In genomic region chr5:68628082-68628796, GRCh38 we compare ENCODE assay signal across 1 cellular context.
A peak's percentile ranks its signal among the peaks of the same experiment; 100 is the strongest.
TF ChIP-seq lines count a peak whose summit lies in the region.

No MANE protein-coding gene starts in this region.

TF ChIP-seq in K562, 482 proteins besides CTCF, POLR2A, EP300 and RAD21 (continued from another document and continues in another):
- TF ChIP-seq, protein P1, sequence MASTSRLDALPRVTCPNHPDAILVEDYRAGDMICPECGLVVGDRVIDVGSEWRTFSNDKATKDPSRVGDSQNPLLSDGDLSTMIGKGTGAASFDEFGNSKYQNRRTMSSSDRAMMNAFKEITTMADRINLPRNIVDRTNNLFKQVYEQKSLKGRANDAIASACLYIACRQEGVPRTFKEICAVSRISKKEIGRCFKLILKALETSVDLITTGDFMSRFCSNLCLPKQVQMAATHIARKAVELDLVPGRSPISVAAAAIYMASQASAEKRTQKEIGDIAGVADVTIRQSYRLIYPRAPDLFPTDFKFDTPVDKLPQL (IDR thresholded peaks at IDR 0.05; ENCODE audit: extremely low read depth, insufficient read length), result no peak
- no peak for TF ChIP-seq TOE1 (IDR thresholded peaks at IDR 0.05; ENCODE audit: borderline replicate concordance)
- no peak for TF ChIP-seq TOE1 (CRISPR knock-in tag; IDR thresholded peaks at IDR 0.05; ENCODE audit: borderline replicate concordance, low read depth)
- peak; percentile 90 for TF ChIP-seq PYGO2 (tag; IDR thresholded peaks at IDR 0.05)
- TF ChIP-seq, protein P2, sequence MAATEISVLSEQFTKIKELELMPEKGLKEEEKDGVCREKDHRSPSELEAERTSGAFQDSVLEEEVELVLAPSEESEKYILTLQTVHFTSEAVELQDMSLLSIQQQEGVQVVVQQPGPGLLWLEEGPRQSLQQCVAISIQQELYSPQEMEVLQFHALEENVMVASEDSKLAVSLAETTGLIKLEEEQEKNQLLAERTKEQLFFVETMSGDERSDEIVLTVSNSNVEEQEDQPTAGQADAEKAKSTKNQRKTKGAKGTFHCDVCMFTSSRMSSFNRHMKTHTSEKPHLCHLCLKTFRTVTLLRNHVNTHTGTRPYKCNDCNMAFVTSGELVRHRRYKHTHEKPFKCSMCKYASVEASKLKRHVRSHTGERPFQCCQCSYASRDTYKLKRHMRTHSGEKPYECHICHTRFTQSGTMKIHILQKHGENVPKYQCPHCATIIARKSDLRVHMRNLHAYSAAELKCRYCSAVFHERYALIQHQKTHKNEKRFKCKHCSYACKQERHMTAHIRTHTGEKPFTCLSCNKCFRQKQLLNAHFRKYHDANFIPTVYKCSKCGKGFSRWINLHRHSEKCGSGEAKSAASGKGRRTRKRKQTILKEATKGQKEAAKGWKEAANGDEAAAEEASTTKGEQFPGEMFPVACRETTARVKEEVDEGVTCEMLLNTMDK (IDR thresholded peaks at IDR 0.05; ENCODE audit: borderline replicate concordance, insufficient read depth, low read depth, low read length, poor library complexity, severe bottlenecking), result no peak
- TF ChIP-seq STAT5A (IDR thresholded peaks at IDR 0.05; ENCODE audit: borderline replicate concordance, low read length), result peak; percentile 62; the same call in 1 of the 2 replicates
- TF ChIP-seq, protein P3, sequence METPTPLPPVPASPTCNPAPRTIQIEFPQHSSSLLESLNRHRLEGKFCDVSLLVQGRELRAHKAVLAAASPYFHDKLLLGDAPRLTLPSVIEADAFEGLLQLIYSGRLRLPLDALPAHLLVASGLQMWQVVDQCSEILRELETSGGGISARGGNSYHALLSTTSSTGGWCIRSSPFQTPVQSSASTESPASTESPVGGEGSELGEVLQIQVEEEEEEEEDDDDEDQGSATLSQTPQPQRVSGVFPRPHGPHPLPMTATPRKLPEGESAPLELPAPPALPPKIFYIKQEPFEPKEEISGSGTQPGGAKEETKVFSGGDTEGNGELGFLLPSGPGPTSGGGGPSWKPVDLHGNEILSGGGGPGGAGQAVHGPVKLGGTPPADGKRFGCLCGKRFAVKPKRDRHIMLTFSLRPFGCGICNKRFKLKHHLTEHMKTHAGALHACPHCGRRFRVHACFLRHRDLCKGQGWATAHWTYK (CRISPR knock-in tag; IDR thresholded peaks at IDR 0.05), result peak; percentile 85; the same call in 1 of the 2 replicates
- no peak for TF ChIP-seq TARDBP (IDR thresholded peaks at IDR 0.05)
- no peak for TF ChIP-seq NR2C1 (IDR thresholded peaks at IDR 0.05)
- TF ChIP-seq NR2C1 (tag; IDR thresholded peaks at IDR 0.05), result peak; percentile 80
- TF ChIP-seq GATAD2B (IDR thresholded peaks at IDR 0.05; ENCODE audit: borderline replicate concordance), result no peak
- no peak for TF ChIP-seq CXXC5 (CRISPR knock-in tag; IDR thresholded peaks at IDR 0.05)
- TF ChIP-seq RFX5 (IDR thresholded peaks at IDR 0.05; ENCODE audit: low read depth, low read length), result no peak
- TF ChIP-seq NFIC (IDR thresholded peaks at IDR 0.05), result no peak
- TF ChIP-seq, protein P4, sequence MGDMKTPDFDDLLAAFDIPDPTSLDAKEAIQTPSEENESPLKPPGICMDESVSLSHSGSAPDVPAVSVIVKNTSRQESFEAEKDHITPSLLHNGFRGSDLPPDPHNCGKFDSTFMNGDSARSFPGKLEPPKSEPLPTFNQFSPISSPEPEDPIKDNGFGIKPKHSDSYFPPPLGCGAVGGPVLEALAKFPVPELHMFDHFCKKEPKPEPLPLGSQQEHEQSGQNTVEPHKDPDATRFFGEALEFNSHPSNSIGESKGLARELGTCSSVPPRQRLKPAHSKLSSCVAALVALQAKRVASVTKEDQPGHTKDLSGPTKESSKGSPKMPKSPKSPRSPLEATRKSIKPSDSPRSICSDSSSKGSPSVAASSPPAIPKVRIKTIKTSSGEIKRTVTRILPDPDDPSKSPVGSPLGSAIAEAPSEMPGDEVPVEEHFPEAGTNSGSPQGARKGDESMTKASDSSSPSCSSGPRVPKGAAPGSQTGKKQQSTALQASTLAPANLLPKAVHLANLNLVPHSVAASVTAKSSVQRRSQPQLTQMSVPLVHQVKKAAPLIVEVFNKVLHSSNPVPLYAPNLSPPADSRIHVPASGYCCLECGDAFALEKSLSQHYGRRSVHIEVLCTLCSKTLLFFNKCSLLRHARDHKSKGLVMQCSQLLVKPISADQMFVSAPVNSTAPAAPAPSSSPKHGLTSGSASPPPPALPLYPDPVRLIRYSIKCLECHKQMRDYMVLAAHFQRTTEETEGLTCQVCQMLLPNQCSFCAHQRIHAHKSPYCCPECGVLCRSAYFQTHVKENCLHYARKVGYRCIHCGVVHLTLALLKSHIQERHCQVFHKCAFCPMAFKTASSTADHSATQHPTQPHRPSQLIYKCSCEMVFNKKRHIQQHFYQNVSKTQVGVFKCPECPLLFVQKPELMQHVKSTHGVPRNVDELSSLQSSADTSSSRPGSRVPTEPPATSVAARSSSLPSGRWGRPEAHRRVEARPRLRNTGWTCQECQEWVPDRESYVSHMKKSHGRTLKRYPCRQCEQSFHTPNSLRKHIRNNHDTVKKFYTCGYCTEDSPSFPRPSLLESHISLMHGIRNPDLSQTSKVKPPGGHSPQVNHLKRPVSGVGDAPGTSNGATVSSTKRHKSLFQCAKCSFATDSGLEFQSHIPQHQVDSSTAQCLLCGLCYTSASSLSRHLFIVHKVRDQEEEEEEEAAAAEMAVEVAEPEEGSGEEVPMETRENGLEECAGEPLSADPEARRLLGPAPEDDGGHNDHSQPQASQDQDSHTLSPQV (IDR thresholded peaks at IDR 0.05), result peak; percentile 76
- TF ChIP-seq ZNF449 (CRISPR knock-in tag; IDR thresholded peaks at IDR 0.05), result peak; percentile 79
- 0 out of 2 replicates have a peak, but pooled peaks have one; percentile 66 for TF ChIP-seq ZNF354B (CRISPR knock-in tag; IDR thresholded peaks at IDR 0.05)
- TF ChIP-seq, protein P5, sequence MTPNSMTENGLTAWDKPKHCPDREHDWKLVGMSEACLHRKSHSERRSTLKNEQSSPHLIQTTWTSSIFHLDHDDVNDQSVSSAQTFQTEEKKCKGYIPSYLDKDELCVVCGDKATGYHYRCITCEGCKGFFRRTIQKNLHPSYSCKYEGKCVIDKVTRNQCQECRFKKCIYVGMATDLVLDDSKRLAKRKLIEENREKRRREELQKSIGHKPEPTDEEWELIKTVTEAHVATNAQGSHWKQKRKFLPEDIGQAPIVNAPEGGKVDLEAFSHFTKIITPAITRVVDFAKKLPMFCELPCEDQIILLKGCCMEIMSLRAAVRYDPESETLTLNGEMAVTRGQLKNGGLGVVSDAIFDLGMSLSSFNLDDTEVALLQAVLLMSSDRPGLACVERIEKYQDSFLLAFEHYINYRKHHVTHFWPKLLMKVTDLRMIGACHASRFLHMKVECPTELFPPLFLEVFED (CRISPR knock-in tag; conservative IDR thresholded peaks at IDR 0.05), result 0 out of 2 replicates have a peak, but pooled peaks have one; percentile 11
- peak; percentile 30; the same call in 1 of the 2 replicates for TF ChIP-seq KLF13 (tag; IDR thresholded peaks at IDR 0.05; ENCODE audit: borderline replicate concordance, low read depth)
- TF ChIP-seq FOXJ3 (CRISPR knock-in tag; IDR thresholded peaks at IDR 0.05), result no peak
- no peak for TF ChIP-seq MCM2 (IDR thresholded peaks at IDR 0.05; ENCODE audit: low read depth)
- peak; percentile 96 for TF ChIP-seq CREB3 (tag; conservative IDR thresholded peaks at IDR 0.05; ENCODE audit: low read depth)
- TF ChIP-seq, protein P6, sequence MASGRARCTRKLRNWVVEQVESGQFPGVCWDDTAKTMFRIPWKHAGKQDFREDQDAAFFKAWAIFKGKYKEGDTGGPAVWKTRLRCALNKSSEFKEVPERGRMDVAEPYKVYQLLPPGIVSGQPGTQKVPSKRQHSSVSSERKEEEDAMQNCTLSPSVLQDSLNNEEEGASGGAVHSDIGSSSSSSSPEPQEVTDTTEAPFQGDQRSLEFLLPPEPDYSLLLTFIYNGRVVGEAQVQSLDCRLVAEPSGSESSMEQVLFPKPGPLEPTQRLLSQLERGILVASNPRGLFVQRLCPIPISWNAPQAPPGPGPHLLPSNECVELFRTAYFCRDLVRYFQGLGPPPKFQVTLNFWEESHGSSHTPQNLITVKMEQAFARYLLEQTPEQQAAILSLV (tag; IDR thresholded peaks at IDR 0.05), result peak; percentile 82
- peak; percentile 83 for TF ChIP-seq ZNF395 (CRISPR knock-in tag; IDR thresholded peaks at IDR 0.05)
- TF ChIP-seq MAFK (IDR thresholded peaks at IDR 0.05; ENCODE audit: low read length), result no peak
- TF ChIP-seq ZNF444 (CRISPR knock-in tag; IDR thresholded peaks at IDR 0.05), result no peak
- no peak for TF ChIP-seq RBM34 (IDR thresholded peaks at IDR 0.05; ENCODE audit: borderline replicate concordance, insufficient read depth, low read length)
- TF ChIP-seq THAP7 (CRISPR knock-in tag; IDR thresholded peaks at IDR 0.05), result no peak
- 0 out of 2 replicates have a peak, but pooled peaks have one; percentile 13 for TF ChIP-seq TAF7 (tag; IDR thresholded peaks at IDR 0.05)
- no peak for TF ChIP-seq POLR3A (IDR thresholded peaks at IDR 0.05; ENCODE audit: borderline replicate concordance, extremely low read depth, insufficient read depth, insufficient read length)
- no peak for TF ChIP-seq MCM3 (IDR thresholded peaks at IDR 0.05)
- TF ChIP-seq MBD2 (IDR thresholded peaks at IDR 0.05; ENCODE audit: borderline replicate concordance, low read depth), result no peak
- no peak for TF ChIP-seq KDM2B (CRISPR knock-in tag; IDR thresholded peaks at IDR 0.05)
- peak; percentile 55; the same call in 1 of the 2 replicates for TF ChIP-seq KLF6 (CRISPR knock-in tag; IDR thresholded peaks at IDR 0.05; ENCODE audit: borderline replicate concordance)
- TF ChIP-seq ZNF583 (CRISPR knock-in tag; IDR thresholded peaks at IDR 0.05), result peak; percentile 77; the same call in 1 of the 2 replicates
- peak; percentile 73; the same call in 1 of the 2 replicates for TF ChIP-seq E2F3 (CRISPR knock-in tag; IDR thresholded peaks at IDR 0.05)
- TF ChIP-seq HIVEP1 (CRISPR knock-in tag; IDR thresholded peaks at IDR 0.05), result 0 out of 2 replicates have a peak, but pooled peaks have one; percentile 34
- no peak for TF ChIP-seq KDM1A (IDR thresholded peaks at IDR 0.05)
- TF ChIP-seq MEIS2 (IDR thresholded peaks at IDR 0.05; ENCODE audit: partially characterized antibody), result peak; percentile 53
- peak; percentile 78; the same call in 1 of the 2 replicates for TF ChIP-seq PTTG1 (tag; IDR thresholded peaks at IDR 0.05; ENCODE audit: low read depth)
- no peak for TF ChIP-seq RBM15 (IDR thresholded peaks at IDR 0.05; ENCODE audit: insufficient read depth, low read length)
- TF ChIP-seq RFX1 (IDR thresholded peaks at IDR 0.05), result peak; percentile 60
- 0 out of 2 replicates have a peak, but pooled peaks have one; percentile 15 for TF ChIP-seq ETV1 (tag; conservative IDR thresholded peaks at IDR 0.05; ENCODE audit: low read depth)
- TF ChIP-seq ETV6 (IDR thresholded peaks at IDR 0.05; ENCODE audit: borderline replicate concordance in 1 of 2, low read depth in 2 of 2, low read length in 1 of 2), result no peak
- TF ChIP-seq ETV6 (CRISPR knock-in tag; IDR thresholded peaks at IDR 0.05; ENCODE audit: borderline replicate concordance), result no peak
- TF ChIP-seq ZNF780A (CRISPR knock-in tag; IDR thresholded peaks at IDR 0.05), result no peak
- TF ChIP-seq ESRRA (IDR thresholded peaks at IDR 0.05; ENCODE audit: borderline replicate concordance, low read depth), result no peak
- TF ChIP-seq, protein P7, sequence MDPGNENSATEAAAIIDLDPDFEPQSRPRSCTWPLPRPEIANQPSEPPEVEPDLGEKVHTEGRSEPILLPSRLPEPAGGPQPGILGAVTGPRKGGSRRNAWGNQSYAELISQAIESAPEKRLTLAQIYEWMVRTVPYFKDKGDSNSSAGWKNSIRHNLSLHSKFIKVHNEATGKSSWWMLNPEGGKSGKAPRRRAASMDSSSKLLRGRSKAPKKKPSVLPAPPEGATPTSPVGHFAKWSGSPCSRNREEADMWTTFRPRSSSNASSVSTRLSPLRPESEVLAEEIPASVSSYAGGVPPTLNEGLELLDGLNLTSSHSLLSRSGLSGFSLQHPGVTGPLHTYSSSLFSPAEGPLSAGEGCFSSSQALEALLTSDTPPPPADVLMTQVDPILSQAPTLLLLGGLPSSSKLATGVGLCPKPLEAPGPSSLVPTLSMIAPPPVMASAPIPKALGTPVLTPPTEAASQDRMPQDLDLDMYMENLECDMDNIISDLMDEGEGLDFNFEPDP (CRISPR knock-in tag; IDR thresholded peaks at IDR 0.05), result no peak
- no peak for TF ChIP-seq ZNF324 (CRISPR knock-in tag; IDR thresholded peaks at IDR 0.05)
